ENCODE assay signal across 8 cellular contexts in the genomic region with DNA sequence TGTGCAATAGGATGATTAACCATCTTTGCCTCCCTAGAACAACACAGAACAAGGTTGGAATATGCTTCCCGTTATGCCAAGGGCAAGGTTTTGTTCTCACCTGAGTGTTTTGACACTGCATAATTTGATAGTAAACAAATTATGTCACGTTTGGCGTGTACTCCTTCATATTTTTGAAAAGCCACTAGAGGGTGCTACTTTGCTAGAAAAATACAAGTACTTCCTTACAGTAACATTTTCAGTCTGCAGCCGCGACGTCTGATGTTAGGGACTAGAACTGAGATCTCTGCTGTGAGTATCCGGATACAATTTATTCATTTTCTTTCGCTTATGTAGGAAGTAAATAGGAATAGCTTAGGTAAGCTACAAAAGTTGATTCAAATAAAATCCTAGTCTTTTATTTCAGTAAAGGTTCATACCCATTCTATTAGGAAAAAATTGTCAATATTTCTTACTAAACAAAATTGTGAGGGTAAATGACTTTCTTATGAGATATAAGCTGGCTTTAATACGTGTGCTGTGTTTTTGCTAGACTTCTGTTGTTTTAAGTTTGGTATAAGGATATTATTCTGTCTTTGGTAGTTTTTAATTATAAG.
DNase-seq lines count a peak whose midpoint lies in the region; ATAC-seq, FAIRE-seq and TF ChIP-seq lines count a peak whose summit lies in the region.

No MANE protein-coding gene starts in this region.

- intact Hi-C loops in CD4-positive, alpha-beta T cell (cut with DNase I, micrococcal nuclease), result no loop called here

- H3K4me1 Mint-ChIP-seq in CD4-positive, alpha-beta T cell (ENCODE audit: low read depth), result no peaks in the 10 kb centered on the region
- no peaks in the 10 kb centered on the region for H3K4me1 Mint-ChIP-seq in osteocyte (ENCODE audit: unreplicated experiment)

- H3K4me1 ChIP-seq in foreskin keratinocyte, result peaks cover 4% of the 10 kb centered on the region

- peaks cover 9% of the 10 kb centered on the region for H3K27me3 Mint-ChIP-seq in CD4-positive, alpha-beta T cell
- peaks cover 45% of the 10 kb centered on the region for H3K27me3 Mint-ChIP-seq in osteocyte (ENCODE audit: unreplicated experiment)

- TF ChIP-seq CTCF in CD4-positive, alpha-beta T cell (IDR thresholded peaks at IDR 0.05), result peak; percentile 57
- TF ChIP-seq CTCF in foreskin keratinocyte (conservative IDR thresholded peaks at IDR 0.05) (peak; percentile 80), osteocyte (IDR thresholded peaks at IDR 0.05) (peak; percentile 75)

- CTCF ChIA-PET in CD4-positive, alpha-beta T cell (lab: Charles Lee), result no interaction called here

- H3K9me3 Mint-ChIP-seq in CD4-positive, alpha-beta T cell, result no peaks in the 10 kb centered on the region
- no peaks in the 10 kb centered on the region for H3K9me3 Mint-ChIP-seq in osteocyte (ENCODE audit: unreplicated experiment)

- POLR2A ChIA-PET in CD4-positive, alpha-beta T cell (lab: Charles Lee), result no interaction called here

- no peaks in the 10 kb centered on the region for H3K9me3 ChIP-seq in CD4-positive, alpha-beta T cell (ENCODE audit: control insufficient read depth, low read length)

- ATAC-seq in CD4-positive, alpha-beta T cell (ENCODE audit: poor library complexity), result no peak
- ATAC-seq in GM18867 (IDR thresholded peaks at IDR 0.05; ENCODE audit: unreplicated experiment) (peak; percentile 96), HG03025 (IDR thresholded peaks at IDR 0.05; ENCODE audit: low FRiP score, unreplicated experiment) (peak; percentile 81), foreskin keratinocyte (peak; percentile 76)

- peak; percentile 38 for FAIRE-seq in TTC549 (lab: Jason Lieb, UNC)

- no peaks in the 10 kb centered on the region for H3K27me3 ChIP-seq in CD4-positive, alpha-beta T cell (ENCODE audit: control insufficient read depth, insufficient read depth, low read length)
- no peaks in the 10 kb centered on the region for H3K27me3 ChIP-seq in foreskin keratinocyte

- no peaks in the 10 kb centered on the region for H3K36me3 Mint-ChIP-seq in CD4-positive, alpha-beta T cell (ENCODE audit: low read depth)
- H3K36me3 Mint-ChIP-seq in osteocyte (ENCODE audit: unreplicated experiment), result no peaks in the 10 kb centered on the region

- H3K27ac ChIP-seq in CD4-positive, alpha-beta T cell (ENCODE audit: low read depth, low read length), result no peak overlapping the region
- no peak overlapping the region for H3K27ac ChIP-seq in foreskin keratinocyte

- no peak overlapping the region for H3K4me3 Mint-ChIP-seq in CD4-positive, alpha-beta T cell
- no peak overlapping the region for H3K4me3 Mint-ChIP-seq in osteocyte (ENCODE audit: unreplicated experiment)

- no peak overlapping the region for H3K27ac Mint-ChIP-seq in CD4-positive, alpha-beta T cell
- no peak overlapping the region for H3K27ac Mint-ChIP-seq in osteocyte (ENCODE audit: unreplicated experiment)

- no peak for DNase-seq in CD4-positive, alpha-beta T cell
- DNase-seq in NCI-H1694 (lab: John Stamatoyannopoulos, UW) (peak; percentile 57), foreskin keratinocyte (peak in 1 of 2 donors; percentile 44), osteocyte (ENCODE audit: extremely low spot score, unreplicated experiment) (no peak)
- no peak for DNase-seq in effector CD4-positive, alpha-beta T cell
